Comparison of ENCODE assay signal across 1 cellular context in genomic region chr15:31435256-31435781, GRCh38.
TF ChIP-seq lines count a peak whose summit lies in the region.

No MANE protein-coding gene starts in this region.

TF ChIP-seq in K562, 482 proteins besides CTCF, POLR2A, EP300 and RAD21 (continued from another document and continues in another):
- no peak for TF ChIP-seq PBX2 (CRISPR knock-in tag; IDR thresholded peaks at IDR 0.05; ENCODE audit: low read depth)
- no peak for TF ChIP-seq PBX2 (tag; conservative IDR thresholded peaks at IDR 0.05; ENCODE audit: low read depth)
- no peak for TF ChIP-seq ARNT (IDR thresholded peaks at IDR 0.05)
- TF ChIP-seq PPARD (CRISPR knock-in tag; IDR thresholded peaks at IDR 0.05): no peak
- 0 out of 2 replicates have a peak, but pooled peaks have one; percentile 32 for TF ChIP-seq NBN (IDR thresholded peaks at IDR 0.05; ENCODE audit: low read depth)
- TF ChIP-seq RBM34 (IDR thresholded peaks at IDR 0.05; ENCODE audit: borderline replicate concordance, insufficient read depth, low read length): no peak
- peak; percentile 19; the same call in 1 of the 2 replicates for TF ChIP-seq ETV1 (tag; conservative IDR thresholded peaks at IDR 0.05; ENCODE audit: low read depth)
- TF ChIP-seq MAZ (CRISPR knock-in tag; conservative IDR thresholded peaks at IDR 0.05 in 1 of 2, IDR thresholded peaks at IDR 0.05 in 1 of 2): peak in 1 of 2 experiments; percentile 53; a peak in 1 of 4 replicates
- TF ChIP-seq HLTF (IDR thresholded peaks at IDR 0.05): no peak
- no peak for TF ChIP-seq RBM17 (IDR thresholded peaks at IDR 0.05; ENCODE audit: borderline replicate concordance, low read depth, low read length)
- TF ChIP-seq MAFK (IDR thresholded peaks at IDR 0.05; ENCODE audit: low read length): no peak
- no peak for TF ChIP-seq ATF1 (CRISPR knock-in tag; IDR thresholded peaks at IDR 0.05)
- TF ChIP-seq ATF1 (tag; IDR thresholded peaks at IDR 0.05): peak; percentile 53
- peak; percentile 36; the same call in 1 of the 2 replicates for TF ChIP-seq VEZF1 (CRISPR knock-in tag; IDR thresholded peaks at IDR 0.05)
- no peak for TF ChIP-seq KDM1A (IDR thresholded peaks at IDR 0.05)
- TF ChIP-seq ZNF584 (CRISPR knock-in tag; IDR thresholded peaks at IDR 0.05; ENCODE audit: low read depth): no peak
- no peak for TF ChIP-seq MED1 (CRISPR knock-in tag; IDR thresholded peaks at IDR 0.05; ENCODE audit: borderline replicate concordance)
- TF ChIP-seq, protein P1, sequence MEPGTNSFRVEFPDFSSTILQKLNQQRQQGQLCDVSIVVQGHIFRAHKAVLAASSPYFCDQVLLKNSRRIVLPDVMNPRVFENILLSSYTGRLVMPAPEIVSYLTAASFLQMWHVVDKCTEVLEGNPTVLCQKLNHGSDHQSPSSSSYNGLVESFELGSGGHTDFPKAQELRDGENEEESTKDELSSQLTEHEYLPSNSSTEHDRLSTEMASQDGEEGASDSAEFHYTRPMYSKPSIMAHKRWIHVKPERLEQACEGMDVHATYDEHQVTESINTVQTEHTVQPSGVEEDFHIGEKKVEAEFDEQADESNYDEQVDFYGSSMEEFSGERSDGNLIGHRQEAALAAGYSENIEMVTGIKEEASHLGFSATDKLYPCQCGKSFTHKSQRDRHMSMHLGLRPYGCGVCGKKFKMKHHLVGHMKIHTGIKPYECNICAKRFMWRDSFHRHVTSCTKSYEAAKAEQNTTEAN (CRISPR knock-in tag; IDR thresholded peaks at IDR 0.05): no peak
- TF ChIP-seq, protein P2, sequence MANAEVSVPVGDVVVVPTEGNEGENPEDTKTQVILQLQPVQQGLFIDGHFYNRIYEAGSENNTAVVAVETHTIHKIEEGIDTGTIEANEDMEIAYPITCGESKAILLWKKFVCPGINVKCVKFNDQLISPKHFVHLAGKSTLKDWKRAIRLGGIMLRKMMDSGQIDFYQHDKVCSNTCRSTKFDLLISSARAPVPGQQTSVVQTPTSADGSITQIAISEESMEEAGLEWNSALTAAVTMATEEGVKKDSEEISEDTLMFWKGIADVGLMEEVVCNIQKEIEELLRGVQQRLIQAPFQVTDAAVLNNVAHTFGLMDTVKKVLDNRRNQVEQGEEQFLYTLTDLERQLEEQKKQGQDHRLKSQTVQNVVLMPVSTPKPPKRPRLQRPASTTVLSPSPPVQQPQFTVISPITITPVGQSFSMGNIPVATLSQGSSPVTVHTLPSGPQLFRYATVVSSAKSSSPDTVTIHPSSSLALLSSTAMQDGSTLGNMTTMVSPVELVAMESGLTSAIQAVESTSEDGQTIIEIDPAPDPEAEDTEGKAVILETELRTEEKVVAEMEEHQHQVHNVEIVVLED (CRISPR knock-in tag; IDR thresholded peaks at IDR 0.05): no peak
- no peak for TF ChIP-seq ASH1L (IDR thresholded peaks at IDR 0.05; ENCODE audit: borderline replicate concordance, low read depth, partially characterized antibody)
- TF ChIP-seq ZNF174 (CRISPR knock-in tag; IDR thresholded peaks at IDR 0.05): no peak
- TF ChIP-seq POU5F1 (IDR thresholded peaks at IDR 0.05; ENCODE audit: borderline replicate concordance, low read depth, low read length, partially characterized antibody): no peak
- TF ChIP-seq ARHGAP35 (IDR thresholded peaks at IDR 0.05; ENCODE audit: partially characterized antibody): no peak
- no peak for TF ChIP-seq FOS (IDR thresholded peaks at IDR 0.05; ENCODE audit: extremely low read depth, insufficient read length)
- TF ChIP-seq LARP7 (IDR thresholded peaks at IDR 0.05): no peak
- TF ChIP-seq ETV6 (IDR thresholded peaks at IDR 0.05; ENCODE audit: borderline replicate concordance in 1 of 2, low read depth in 2 of 2, low read length in 1 of 2): no peak
- no peak for TF ChIP-seq ETV6 (CRISPR knock-in tag; IDR thresholded peaks at IDR 0.05; ENCODE audit: borderline replicate concordance)
- TF ChIP-seq, protein P3, sequence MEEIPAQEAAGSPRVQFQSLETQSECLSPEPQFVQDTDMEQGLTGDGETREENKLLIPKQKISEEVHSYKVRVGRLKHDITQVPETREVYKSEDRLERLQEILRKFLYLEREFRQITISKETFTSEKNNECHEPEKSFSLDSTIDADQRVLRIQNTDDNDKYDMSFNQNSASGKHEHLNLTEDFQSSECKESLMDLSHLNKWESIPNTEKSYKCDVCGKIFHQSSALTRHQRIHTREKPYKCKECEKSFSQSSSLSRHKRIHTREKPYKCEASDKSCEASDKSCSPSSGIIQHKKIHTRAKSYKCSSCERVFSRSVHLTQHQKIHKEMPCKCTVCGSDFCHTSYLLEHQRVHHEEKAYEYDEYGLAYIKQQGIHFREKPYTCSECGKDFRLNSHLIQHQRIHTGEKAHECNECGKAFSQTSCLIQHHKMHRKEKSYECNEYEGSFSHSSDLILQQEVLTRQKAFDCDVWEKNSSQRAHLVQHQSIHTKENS (CRISPR knock-in tag; IDR thresholded peaks at IDR 0.05): no peak
- TF ChIP-seq NR2C2 (CRISPR knock-in tag; IDR thresholded peaks at IDR 0.05): no peak
- peak; percentile 19; the same call in 1 of the 2 replicates for TF ChIP-seq NR2C2 (tag; IDR thresholded peaks at IDR 0.05)
- TF ChIP-seq CSDE1 (IDR thresholded peaks at IDR 0.05): no peak
- TF ChIP-seq TAF1 (IDR thresholded peaks at IDR 0.05; ENCODE audit: control insufficient read depth, extremely low read depth, insufficient read depth, low read length, severe bottlenecking): no peak
- TF ChIP-seq ARID1B (IDR thresholded peaks at IDR 0.05): 0 out of 2 replicates have a peak, but pooled peaks have one; percentile 12
- TF ChIP-seq USF1 (CRISPR knock-in tag; IDR thresholded peaks at IDR 0.05): no peak
- TF ChIP-seq FOXJ2 (tag; IDR thresholded peaks at IDR 0.05): no peak
- TF ChIP-seq ZNF347 (CRISPR knock-in tag; IDR thresholded peaks at IDR 0.05; ENCODE audit: low read depth): no peak
- peak; percentile 27; the same call in 1 of the 2 replicates for TF ChIP-seq JUND (IDR thresholded peaks at IDR 0.05; ENCODE audit: borderline replicate concordance, low read depth, low read length)
- no peak for TF ChIP-seq JUND (tag; IDR thresholded peaks at IDR 0.05; ENCODE audit: borderline replicate concordance, low read depth, low read length)
- TF ChIP-seq, protein P4, sequence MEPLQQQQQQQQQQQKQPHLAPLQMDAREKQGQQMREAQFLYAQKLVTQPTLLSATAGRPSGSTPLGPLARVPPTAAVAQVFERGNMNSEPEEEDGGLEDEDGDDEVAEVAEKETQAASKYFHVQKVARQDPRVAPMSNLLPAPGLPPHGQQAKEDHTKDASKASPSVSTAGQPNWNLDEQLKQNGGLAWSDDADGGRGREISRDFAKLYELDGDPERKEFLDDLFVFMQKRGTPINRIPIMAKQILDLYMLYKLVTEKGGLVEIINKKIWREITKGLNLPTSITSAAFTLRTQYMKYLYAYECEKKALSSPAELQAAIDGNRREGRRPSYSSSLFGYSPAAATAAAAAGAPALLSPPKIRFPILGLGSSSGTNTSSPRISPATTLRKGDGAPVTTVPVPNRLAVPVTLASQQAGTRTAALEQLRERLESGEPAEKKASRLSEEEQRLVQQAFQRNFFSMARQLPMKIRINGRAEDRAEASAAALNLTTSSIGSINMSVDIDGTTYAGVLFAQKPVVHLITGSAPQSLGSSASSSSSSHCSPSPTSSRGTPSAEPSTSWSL (CRISPR knock-in tag; IDR thresholded peaks at IDR 0.05; ENCODE audit: borderline replicate concordance): no peak
- TF ChIP-seq POLR2B (IDR thresholded peaks at IDR 0.05; ENCODE audit: low read depth, partially characterized antibody): no peak
- TF ChIP-seq NR3C1 (CRISPR knock-in tag; IDR thresholded peaks at IDR 0.05): no peak
- peak; percentile 33; the same call in 1 of the 2 replicates for TF ChIP-seq TARDBP (IDR thresholded peaks at IDR 0.05)
- TF ChIP-seq TAF15 (IDR thresholded peaks at IDR 0.05; ENCODE audit: low read depth, low read length): no peak
- TF ChIP-seq HNRNPK (IDR thresholded peaks at IDR 0.05; ENCODE audit: low read depth, low read length, poor library complexity, severe bottlenecking): no peak
- no peak for TF ChIP-seq KLF6 (CRISPR knock-in tag; IDR thresholded peaks at IDR 0.05; ENCODE audit: borderline replicate concordance)
- TF ChIP-seq SMAD2 (IDR thresholded peaks at IDR 0.05; ENCODE audit: low read depth, low read length): no peak
- no peak for TF ChIP-seq THRA (IDR thresholded peaks at IDR 0.05)
- TF ChIP-seq E2F4 (CRISPR knock-in tag; IDR thresholded peaks at IDR 0.05; ENCODE audit: low read depth): no peak
- TF ChIP-seq SAFB (IDR thresholded peaks at IDR 0.05; ENCODE audit: borderline replicate concordance, low read depth, low read length): no peak
- TF ChIP-seq KLF10 (CRISPR knock-in tag; IDR thresholded peaks at IDR 0.05): no peak
- TF ChIP-seq CREM (IDR thresholded peaks at IDR 0.05; ENCODE audit: low read depth): 0 out of 2 replicates have a peak, but pooled peaks have one; percentile 35
- TF ChIP-seq NFYB (IDR thresholded peaks at IDR 0.05; ENCODE audit: extremely low read depth, insufficient read length): no peak
- TF ChIP-seq ZNF511 (CRISPR knock-in tag; IDR thresholded peaks at IDR 0.05): no peak
- TF ChIP-seq ZNF766 (CRISPR knock-in tag; conservative IDR thresholded peaks at IDR 0.05): no peak
- peak; percentile 40; the same call in 1 of the 2 replicates for TF ChIP-seq L3MBTL2 (IDR thresholded peaks at IDR 0.05)
- no peak for TF ChIP-seq ZNF695 (CRISPR knock-in tag; IDR thresholded peaks at IDR 0.05)
- TF ChIP-seq, protein P5, sequence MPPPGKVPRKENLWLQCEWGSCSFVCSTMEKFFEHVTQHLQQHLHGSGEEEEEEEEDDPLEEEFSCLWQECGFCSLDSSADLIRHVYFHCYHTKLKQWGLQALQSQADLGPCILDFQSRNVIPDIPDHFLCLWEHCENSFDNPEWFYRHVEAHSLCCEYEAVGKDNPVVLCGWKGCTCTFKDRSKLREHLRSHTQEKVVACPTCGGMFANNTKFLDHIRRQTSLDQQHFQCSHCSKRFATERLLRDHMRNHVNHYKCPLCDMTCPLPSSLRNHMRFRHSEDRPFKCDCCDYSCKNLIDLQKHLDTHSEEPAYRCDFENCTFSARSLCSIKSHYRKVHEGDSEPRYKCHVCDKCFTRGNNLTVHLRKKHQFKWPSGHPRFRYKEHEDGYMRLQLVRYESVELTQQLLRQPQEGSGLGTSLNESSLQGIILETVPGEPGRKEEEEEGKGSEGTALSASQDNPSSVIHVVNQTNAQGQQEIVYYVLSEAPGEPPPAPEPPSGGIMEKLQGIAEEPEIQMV (tag; conservative IDR thresholded peaks at IDR 0.05; ENCODE audit: low read depth): no peak
- no peak for TF ChIP-seq POLR2G (IDR thresholded peaks at IDR 0.05; ENCODE audit: low read depth, low read length)
- TF ChIP-seq C11orf30 (IDR thresholded peaks at IDR 0.05; ENCODE audit: low read depth): no peak
- no peak for TF ChIP-seq ZNF165 (CRISPR knock-in tag; IDR thresholded peaks at IDR 0.05; ENCODE audit: borderline replicate concordance)
